Comparison of ENCODE assay signal across 23 cellular contexts in the genomic region with DNA sequence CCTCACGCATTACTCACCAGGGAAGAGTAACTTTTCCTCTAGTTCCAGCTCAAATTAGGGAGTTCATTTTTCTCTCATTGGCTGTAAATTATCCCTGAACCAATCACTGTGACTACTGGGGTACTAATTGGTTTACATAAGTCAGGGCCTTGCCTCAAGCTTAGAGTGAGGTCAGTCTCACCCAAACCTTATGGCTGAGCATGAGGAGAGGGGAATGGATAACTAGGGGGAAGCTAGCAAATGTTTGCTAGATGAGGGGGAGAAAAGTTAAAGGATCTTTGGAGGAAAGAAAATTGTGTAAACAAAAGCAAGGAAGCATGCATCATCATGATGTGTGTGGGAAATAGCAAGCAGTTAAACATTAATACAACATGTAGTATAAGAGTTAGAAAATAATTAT.
A peak's percentile ranks its signal among the peaks of the same experiment; 100 is the strongest.
DNase-seq lines count a peak whose midpoint lies in the region; ATAC-seq and TF ChIP-seq lines count a peak whose summit lies in the region.
"Had no signal": no experiment of that assay in that cellular context is flagged by ENCODE, and none has a peak within 500 bp of the region (broad histone marks: within the 10 kb centered on the region; RNA-seq: fewer than 3 reads in every experiment).

No MANE protein-coding gene starts in this region.

- in situ Hi-C loops in IMR-90 (cut with MboI; ENCODE audit: low sequenced_read_pairs) = loop anchor here (10.0 kb wide), 1 partner anchor 684 kb away; no protein-coding TSS in a partner anchor

- H3K27ac Mint-ChIP-seq in CD14-positive monocyte = no peak overlapping the region

- peak overlapping the region in 1 of 2 experiments; percentile 10; a peak in 1 of 4 replicates for H4K8ac ChIP-seq in IMR-90 (ENCODE audit: low read depth in 2 of 2, low read length in 2 of 2)

- H3K14ac ChIP-seq in IMR-90 (replicated peaks; ENCODE audit: low read depth, low read length) = peak overlapping the region; percentile 50; the same call in 1 of the 2 replicates

- H4K5ac ChIP-seq in IMR-90 (ENCODE audit: low read depth, low read length) = peak overlapping the region; percentile 59; the same call in 1 of the 2 replicates

- peak overlapping the region; percentile 68 for H3K18ac ChIP-seq in IMR-90 (ENCODE audit: low read depth, low read length)

- no peaks in the 10 kb centered on the region for H3K36me3 Mint-ChIP-seq in CD14-positive monocyte

- no TSS peak for BruUV-seq in IMR-90 (replicated peaks; lab: Mats Ljungman, UMichigan)

- no CpG with 5 or more reads among the region's 1 CpG for WGBS in IMR-90 (ENCODE audit: extremely low coverage in 2 of 2, insufficient read length in 1 of 2), 2 experiments

- H4K20me1 ChIP-seq in IMR-90 (ENCODE audit: insufficient read depth, low read length) (no peaks in the 10 kb centered on the region), osteoblast (ENCODE audit: insufficient read depth, low read length) (no peaks in the 10 kb centered on the region)

- intact Hi-C loops in IMR-90 (cut with micrococcal nuclease) (no loop called here), CD14-positive monocyte (cut with micrococcal nuclease) (no loop called here)

- H3K9me1 ChIP-seq in IMR-90 (ENCODE audit: insufficient read depth, low read length) = 0 out of 2 replicates have a peak, but pooled peaks cover 2% of the 10 kb centered on the region

- H2BK15ac ChIP-seq in IMR-90 (ENCODE audit: low read depth, low read length) = 0 out of 3 replicates have a peak overlapping the region, but pooled peaks have one; percentile 19

- no peak overlapping the region for H2AK5ac ChIP-seq in IMR-90 (ENCODE audit: low read depth, low read length)

- peaks cover 0 to 3% (median 0%) of the 10 kb centered on the region in 3 donors for H3K27me3 Mint-ChIP-seq in CD14-positive monocyte (ENCODE audit: low read depth in 3 of 3)
- H3K27me3 Mint-ChIP-seq: CD8-positive, alpha-beta memory T cell had no signal

- peaks cover 0 to 5% (median 0%) of the 10 kb centered on the region in 7 donors for H3K9me3 Mint-ChIP-seq in CD14-positive monocyte

- no peak for TF ChIP-seq CTCF in IMR-90 (conservative IDR thresholded peaks at IDR 0.05; ENCODE audit: low read depth, low read length)
- no peak for TF ChIP-seq CTCF in osteoblast (IDR thresholded peaks at IDR 0.05; ENCODE audit: extremely low read depth, low read depth, low read length)
- TF ChIP-seq CTCF in CD14-positive monocyte (IDR thresholded peaks at IDR 0.05) = no peak

- CTCF ChIA-PET in IMR-90 (lab: Yijun Ruan, JAX) = no interaction called here

- 0 out of 2 replicates have a peak overlapping the region, but pooled peaks have one; percentile 25 for H2BK120ac ChIP-seq in IMR-90 (ENCODE audit: low read depth, low read length)

- H2BK5ac ChIP-seq in IMR-90 (ENCODE audit: low read depth, low read length, poor library complexity, severe bottlenecking) = peak overlapping the region; percentile 18

- peaks cover 14% of the 10 kb centered on the region for H3K4me1 ChIP-seq in ACC112 (ENCODE audit: control insufficient read depth, insufficient read depth, low read length, unreplicated experiment)
- H3K4me1 ChIP-seq in IMR-90 (ENCODE audit: control insufficient read depth, insufficient read depth, low read length) = peaks cover 3% of the 10 kb centered on the region; the same call in 1 of the 2 replicates
- peaks cover 19% of the 10 kb centered on the region for H3K4me1 ChIP-seq in osteoblast (ENCODE audit: insufficient read depth, low read length)

- no peak for ATAC-seq in IMR-90 (ENCODE audit: low read depth)
- no peak for ATAC-seq in GM21723 (IDR thresholded peaks at IDR 0.05; ENCODE audit: unreplicated experiment)
- ATAC-seq: K562 had no signal

- no peak overlapping the region for H3K9ac ChIP-seq in IMR-90 (ENCODE audit: low read depth, low read length)

- no peak overlapping the region for H3K23ac ChIP-seq in IMR-90 (ENCODE audit: low read depth, low read length)

- no peaks in the 10 kb centered on the region for H3K4me1 Mint-ChIP-seq in CD14-positive monocyte
- H3K4me1 Mint-ChIP-seq: CD8-positive, alpha-beta memory T cell had no signal

- no peak overlapping the region for H3K56ac ChIP-seq in IMR-90 (ENCODE audit: extremely low read depth, insufficient read depth, low read length)

- H3K9me3 ChIP-seq in IMR-90 (ENCODE audit: control insufficient read depth, insufficient read depth, low read length) (no peaks in the 10 kb centered on the region), osteoblast (ENCODE audit: low read depth, low read length) (no peaks in the 10 kb centered on the region)
- H3K9me3 ChIP-seq: SJCRH30 had no signal

- H3K4ac ChIP-seq in IMR-90 (ENCODE audit: low read depth, low read length) = peak overlapping the region; percentile 1; the same call in 1 of the 2 replicates

- H3K36me3 ChIP-seq in ACC112 (ENCODE audit: insufficient read depth, low read length) (no peaks in the 10 kb centered on the region), IMR-90 (ENCODE audit: control insufficient read depth, insufficient read depth, low read length) (no peaks in the 10 kb centered on the region), osteoblast (ENCODE audit: insufficient read depth, low read length) (no peaks in the 10 kb centered on the region)
- H3K36me3 ChIP-seq: SJCRH30 had no signal

- POLR2A ChIA-PET in IMR-90 (lab: Charles Lee; ENCODE audit: unreplicated experiment) = interaction anchor here (0.6 to 1.1 kb wide), 2 partner anchors 160 to 807 kb away, joined by 3 to 4 read pairs; no protein-coding TSS in a partner anchor

- 0 out of 2 replicates have a peak overlapping the region, but pooled peaks have one; percentile 19 for H4K91ac ChIP-seq in IMR-90 (ENCODE audit: insufficient read depth, low read depth, low read length)

- H3K79me2 ChIP-seq in ACC112 (ENCODE audit: control insufficient read depth, insufficient read depth, low read length, unreplicated experiment) (no peaks in the 10 kb centered on the region), osteoblast (ENCODE audit: insufficient read depth, low read length) (no peaks in the 10 kb centered on the region)

- no peak overlapping the region for H2AK9ac ChIP-seq in IMR-90 (replicated peaks; ENCODE audit: low read depth, low read length, poor library complexity)

- H3K4me3 Mint-ChIP-seq in CD14-positive monocyte = no peak overlapping the region
- H3K4me3 Mint-ChIP-seq: CD8-positive, alpha-beta memory T cell had no signal

- H2AFZ ChIP-seq in ACC112 (ENCODE audit: low read length, unreplicated experiment) (no peak overlapping the region), IMR-90 (replicated peaks; ENCODE audit: low read length, poor library complexity) (no peak overlapping the region), osteoblast (ENCODE audit: low read length) (peak overlapping the region; percentile 7)

- dilution Hi-C loops in IMR-90 (cut with HindIII; ENCODE audit: low sequenced_read_pairs, unreplicated experiment) = no loop called here

- H3K27me3 ChIP-seq in ACC112 (ENCODE audit: insufficient read depth, low read length) (no peaks in the 10 kb centered on the region), IMR-90 (ENCODE audit: control insufficient read depth, insufficient read depth, low read length) (no peaks in the 10 kb centered on the region), osteoblast (ENCODE audit: insufficient read depth, low read length) (no peaks in the 10 kb centered on the region)
- H3K27me3 ChIP-seq: SJCRH30 had no signal

- H2BK20ac ChIP-seq in IMR-90 (ENCODE audit: low read depth, low read length) = peak overlapping the region; percentile 20

- H3K79me1 ChIP-seq in IMR-90 (ENCODE audit: low read depth in 1 of 2, low read length in 2 of 2) = no peaks in the 10 kb centered on the region

- peak overlapping the region; percentile 53; the same call in 1 of the 2 replicates for H3K27ac ChIP-seq in ACC112 (ENCODE audit: low read depth, low read length)
- H3K27ac ChIP-seq in IMR-90 (ENCODE audit: insufficient read depth, low read length) = no peak overlapping the region; the same call in 1 of the 2 replicates
- H3K27ac ChIP-seq in osteoblast (ENCODE audit: low read depth, low read length) = peak overlapping the region; percentile 47
- H3K27ac ChIP-seq: 22Rv1, SJCRH30 had no signal

- DNase-seq in IMR-90 = peak; percentile 8
- peak; percentile 13 for DNase-seq in fibroblast of peridontal ligament (ENCODE audit: extremely low read depth)
- DNase-seq in osteoblast (ENCODE audit: insufficient read length, low spot score, missing footprints) = no peak
- DNase-seq in CD14-positive monocyte (ENCODE audit: low spot score) = no peak
- no peak for DNase-seq in NCI-H2029 (lab: John Stamatoyannopoulos, UW)
- DNase-seq in hepatic stellate cell (ENCODE audit: low spot score) = no peak
- DNase-seq: AML-193; C1 segment of cervical spinal cord; CD8-positive, alpha-beta memory T cell; GDM1; MM.1S; NCI-H1092 treated with DMSO at 0.1 percent for 48 hours; NCI-H146; NCI-H2081; NCI-H2171; NCI-H345; NCI-H524; NCI-H774; SJCRH30 had no signal

- no peak overlapping the region for H3K4me2 ChIP-seq in IMR-90 (ENCODE audit: low read depth, low read length)
- H3K4me2 ChIP-seq in osteoblast (ENCODE audit: insufficient read depth, low read length) = no peak overlapping the region

- no peak for TF ChIP-seq POLR2A in IMR-90 (IDR thresholded peaks at IDR 0.05; ENCODE audit: low read depth, low read length)

- no peak for TF ChIP-seq RAD21 in IMR-90 (IDR thresholded peaks at IDR 0.05; ENCODE audit: low read length)

- H3K4me3 ChIP-seq in ACC112 (ENCODE audit: low read depth, low read length) (no peak overlapping the region), IMR-90 (ENCODE audit: insufficient read depth, low read depth, low read length) (no peak overlapping the region), osteoblast (ENCODE audit: insufficient read depth, low read length) (no peak overlapping the region)
- H3K4me3 ChIP-seq: K562, SJCRH30 had no signal

TF ChIP-seq in IMR-90, 13 proteins besides CTCF, POLR2A, EP300 and RAD21 (continues in another document):
- TF ChIP-seq CEBPB (IDR thresholded peaks at IDR 0.05; ENCODE audit: low read depth, low read length) (no peak), RCOR1 (IDR thresholded peaks at IDR 0.05; ENCODE audit: insufficient replicate concordance, low read length) (no peak)
- TF ChIP-seq, protein P1, sequence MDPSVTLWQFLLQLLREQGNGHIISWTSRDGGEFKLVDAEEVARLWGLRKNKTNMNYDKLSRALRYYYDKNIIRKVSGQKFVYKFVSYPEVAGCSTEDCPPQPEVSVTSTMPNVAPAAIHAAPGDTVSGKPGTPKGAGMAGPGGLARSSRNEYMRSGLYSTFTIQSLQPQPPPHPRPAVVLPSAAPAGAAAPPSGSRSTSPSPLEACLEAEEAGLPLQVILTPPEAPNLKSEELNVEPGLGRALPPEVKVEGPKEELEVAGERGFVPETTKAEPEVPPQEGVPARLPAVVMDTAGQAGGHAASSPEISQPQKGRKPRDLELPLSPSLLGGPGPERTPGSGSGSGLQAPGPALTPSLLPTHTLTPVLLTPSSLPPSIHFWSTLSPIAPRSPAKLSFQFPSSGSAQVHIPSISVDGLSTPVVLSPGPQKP (IDR thresholded peaks at IDR 0.05; ENCODE audit: borderline replicate concordance, low read depth, low read length) = no peak

Comparison
In these comparisons a context has a peak if more than half of its experiments do, and no peak if none do; other contexts are left out.
1. DNase-seq: peak in IMR-90 (single experiment) and fibroblast of peridontal ligament (single experiment); none in osteoblast (single experiment), CD14-positive monocyte (single experiment), NCI-H2029 (single experiment) and hepatic stellate cell (single experiment).